16 cellular contexts compared by ENCODE assay signal in the genomic region with DNA sequence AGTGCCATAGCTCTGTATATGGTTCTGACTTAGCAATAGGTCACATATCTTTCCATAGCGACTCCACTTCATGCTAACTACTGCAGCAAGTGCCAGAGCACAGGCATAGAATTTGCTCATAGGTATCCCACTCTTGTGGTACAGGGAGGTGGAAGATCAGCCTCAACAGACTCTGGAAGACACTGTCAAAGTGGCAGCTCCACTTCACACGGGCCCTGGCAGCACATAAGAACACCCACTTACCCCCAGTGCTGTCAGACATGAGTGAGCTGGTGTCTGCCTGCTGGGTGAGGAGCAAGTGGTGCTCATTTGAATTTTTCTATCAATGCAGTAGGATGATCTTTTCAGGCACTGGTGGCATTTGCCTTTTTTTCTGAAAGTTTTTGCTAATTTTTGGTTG. TPM values are rescaled to one million over a fixed set of nuclear protein-coding genes. Genes with fewer than 3 reads are reported as not detected.
A peak's percentile ranks its signal among the peaks of the same experiment; 100 is the strongest.
DNase-seq lines count a peak whose midpoint lies in the region; ATAC-seq and TF ChIP-seq lines count a peak whose summit lies in the region.
"Had no signal": no experiment of that assay in that cellular context is flagged by ENCODE, and none has a peak within 500 bp of the region (broad histone marks: within the 10 kb centered on the region; RNA-seq: fewer than 3 reads in every experiment).

No MANE protein-coding gene starts in this region.

- intact Hi-C loops in CD4-positive, alpha-beta T cell (cut with DNase I, micrococcal nuclease) = no loop called here

- H3K36me3 Mint-ChIP-seq in T-helper 17 cell (ENCODE audit: low read depth) = no peaks in the 10 kb centered on the region
- H3K36me3 Mint-ChIP-seq in natural killer cell treated with Interleukin-12 subunit alpha and Interleukin-12 subunit beta and Interleukin-15 and Interleukin-18, amount 100 ng/mL, for 72 hours = peaks cover 7% of the 10 kb centered on the region
- H3K36me3 Mint-ChIP-seq in CD4-positive, alpha-beta T cell (ENCODE audit: low read depth) = peaks cover 19% of the 10 kb centered on the region

- peak; percentile 29 for ATAC-seq in stimulated activated naive CD8-positive, alpha-beta T cell treated with anti-CD3 and anti-CD28 coated beads, Interleukin-15, Interleukin-2, amounts not matched to agents 100 U/mL and 50 U/mL, for 24 hours
- ATAC-seq in stimulated activated naive CD8-positive, alpha-beta T cell treated with anti-CD3 and anti-CD28 coated beads, Interleukin-15, amount 100 ng/mL, for 72 hours = no peak
- peak; percentile 36 for ATAC-seq in T-helper 17 cell
- ATAC-seq in natural killer cell treated with Interleukin-12 subunit alpha and Interleukin-12 subunit beta and Interleukin-15 and Interleukin-18, amount 100 ng/mL, for 72 hours = no peak
- no peak for ATAC-seq in CD4-positive, alpha-beta T cell (ENCODE audit: poor library complexity)

- H3K9me3 Mint-ChIP-seq in stimulated activated naive CD8-positive, alpha-beta T cell treated with anti-CD3 and anti-CD28 coated beads, Interleukin-15, amount 100 ng/mL, for 72 hours = no peaks in the 10 kb centered on the region
- H3K9me3 Mint-ChIP-seq in natural killer cell treated with Interleukin-12 subunit alpha and Interleukin-12 subunit beta and Interleukin-15 and Interleukin-18, amount 100 ng/mL, for 72 hours = no peaks in the 10 kb centered on the region
- no peaks in the 10 kb centered on the region for H3K9me3 Mint-ChIP-seq in CD4-positive, alpha-beta T cell
- H3K9me3 Mint-ChIP-seq: central memory CD8-positive, alpha-beta T cell had no signal

- no peak overlapping the region for H3K27ac ChIP-seq in CD4-positive, alpha-beta T cell (ENCODE audit: low read depth, low read length)
- H3K27ac ChIP-seq: esophagus squamous epithelium, neutrophil, transverse colon had no signal

- H3K27ac Mint-ChIP-seq in stimulated activated naive CD8-positive, alpha-beta T cell treated with anti-CD3 and anti-CD28 coated beads, Interleukin-15, amount 100 ng/mL, for 72 hours = no peak overlapping the region
- no peak overlapping the region for H3K27ac Mint-ChIP-seq in T-helper 17 cell
- no peak overlapping the region for H3K27ac Mint-ChIP-seq in natural killer cell treated with Interleukin-12 subunit alpha and Interleukin-12 subunit beta and Interleukin-15 and Interleukin-18, amount 100 ng/mL, for 72 hours
- no peak overlapping the region for H3K27ac Mint-ChIP-seq in CD4-positive, alpha-beta T cell

- CTCF ChIA-PET in CD4-positive, alpha-beta T cell (lab: Charles Lee) = interaction anchor here (1.1 kb wide), 1 partner anchor 22 kb away, joined by 3 read pairs; no protein-coding TSS in a partner anchor

- H3K4me3 Mint-ChIP-seq in stimulated activated naive CD8-positive, alpha-beta T cell treated with anti-CD3 and anti-CD28 coated beads, Interleukin-15, amount 100 ng/mL, for 72 hours = no peak overlapping the region
- no peak overlapping the region for H3K4me3 Mint-ChIP-seq in T-helper 17 cell
- H3K4me3 Mint-ChIP-seq in natural killer cell treated with Interleukin-12 subunit alpha and Interleukin-12 subunit beta and Interleukin-15 and Interleukin-18, amount 100 ng/mL, for 72 hours = no peak overlapping the region
- no peak overlapping the region for H3K4me3 Mint-ChIP-seq in CD4-positive, alpha-beta T cell
- H3K4me3 Mint-ChIP-seq: central memory CD8-positive, alpha-beta T cell had no signal

- peaks cover 36% of the 10 kb centered on the region for H3K27me3 Mint-ChIP-seq in stimulated activated naive CD8-positive, alpha-beta T cell treated with anti-CD3 and anti-CD28 coated beads, Interleukin-15, amount 100 ng/mL, for 72 hours
- H3K27me3 Mint-ChIP-seq in T-helper 17 cell = peaks cover 7% of the 10 kb centered on the region
- H3K27me3 Mint-ChIP-seq in natural killer cell treated with Interleukin-12 subunit alpha and Interleukin-12 subunit beta and Interleukin-15 and Interleukin-18, amount 100 ng/mL, for 72 hours = peaks cover 6 to 11% of the 10 kb centered on the region in 2 donors
- no peaks in the 10 kb centered on the region for H3K27me3 Mint-ChIP-seq in CD4-positive, alpha-beta T cell

- POLR2A ChIA-PET in CD4-positive, alpha-beta T cell (lab: Charles Lee) = no interaction called here

- TF ChIP-seq CTCF in CD4-positive, alpha-beta T cell (IDR thresholded peaks at IDR 0.05) = no peak

- no peaks in the 10 kb centered on the region for H3K27me3 ChIP-seq in CD4-positive, alpha-beta T cell (ENCODE audit: control insufficient read depth, insufficient read depth, low read length)
- H3K27me3 ChIP-seq: esophagus squamous epithelium, transverse colon had no signal

- DNase-seq in stimulated activated naive CD8-positive, alpha-beta T cell treated with anti-CD3 and anti-CD28 coated beads, Interleukin-15, Interleukin-2, amounts not matched to agents 100 U/mL and 50 U/mL, for 24 hours = no peak
- DNase-seq in stimulated activated naive CD8-positive, alpha-beta T cell treated with anti-CD3 and anti-CD28 coated beads, Interleukin-15, amount 100 ng/mL, for 72 hours = no peak
- no peak for DNase-seq in T-helper 17 cell
- peak; percentile 45 for DNase-seq in germinal center (ENCODE audit: low spot score)
- DNase-seq in ureter (ENCODE audit: low spot score) = peak; percentile 29
- DNase-seq in natural killer cell treated with Interleukin-12 subunit alpha and Interleukin-12 subunit beta and Interleukin-15 and Interleukin-18, amount 100 ng/mL, for 72 hours (ENCODE audit: low spot score) = no peak
- DNase-seq in CD4-positive, alpha-beta T cell = no peak
- no peak for DNase-seq in epidermal melanocyte (ENCODE audit: insufficient read length, low spot score)
- DNase-seq: AML-193, esophagus squamous epithelium, NCI-H146, NCI-H748 treated with DMSO at 0.1 percent for 48 hours had no signal

- H3K4me1 Mint-ChIP-seq in stimulated activated naive CD8-positive, alpha-beta T cell treated with anti-CD3 and anti-CD28 coated beads, Interleukin-15, amount 100 ng/mL, for 72 hours = peaks cover 32% of the 10 kb centered on the region
- peaks cover 7% of the 10 kb centered on the region for H3K4me1 Mint-ChIP-seq in T-helper 17 cell
- peaks cover 18 to 20% of the 10 kb centered on the region in 2 donors for H3K4me1 Mint-ChIP-seq in natural killer cell treated with Interleukin-12 subunit alpha and Interleukin-12 subunit beta and Interleukin-15 and Interleukin-18, amount 100 ng/mL, for 72 hours (ENCODE audit: low read depth in 2 of 2)
- H3K4me1 Mint-ChIP-seq in CD4-positive, alpha-beta T cell (ENCODE audit: low read depth) = no peaks in the 10 kb centered on the region

- H3K9me3 ChIP-seq in T-helper 17 cell (ENCODE audit: control insufficient read depth, low read length, poor library complexity, severe bottlenecking) = no peaks in the 10 kb centered on the region
- H3K9me3 ChIP-seq in CD4-positive, alpha-beta T cell (ENCODE audit: control insufficient read depth, low read length) = no peaks in the 10 kb centered on the region
- H3K9me3 ChIP-seq: esophagus squamous epithelium, mucosa of descending colon, neutrophil, transverse colon had no signal

RNA-seq across cellular contexts. Expression of a gene that starts 48.6 kb away (rescaled TPM):
- total RNA-seq in T-helper 17 cell (10 to 100 TPM; 29.5 to 47.2 TPM), ureter (18.3 TPM)
- total RNA-seq in natural killer cell treated with Interleukin-12 subunit alpha and Interleukin-12 subunit beta and Interleukin-15 and Interleukin-18, amount 100 ng/mL, for 72 hours = 10 to 100 TPM; 19.2 to 26.6 TPM
- total RNA-seq in CD4-positive, alpha-beta T cell = 10 to 100 TPM; 48.6 to 50.1 TPM

Comparison
In these comparisons a context has a peak if more than half of its experiments do, and no peak if none do; other contexts are left out.
1. ATAC-seq: peak in stimulated activated naive CD8-positive, alpha-beta T cell treated with anti-CD3 and anti-CD28 coated beads, Interleukin-15, Interleukin-2, amounts not matched to agents 100 U/mL and 50 U/mL, for 24 hours (single experiment) and T-helper 17 cell (single experiment); none in stimulated activated naive CD8-positive, alpha-beta T cell treated with anti-CD3 and anti-CD28 coated beads, Interleukin-15, amount 100 ng/mL, for 72 hours (single experiment), natural killer cell treated with Interleukin-12 subunit alpha and Interleukin-12 subunit beta and Interleukin-15 and Interleukin-18, amount 100 ng/mL, for 72 hours (0 of 2) and CD4-positive, alpha-beta T cell (single experiment).
2. DNase-seq: peak in germinal center (single experiment) and ureter (single experiment); none in stimulated activated naive CD8-positive, alpha-beta T cell treated with anti-CD3 and anti-CD28 coated beads, Interleukin-15, Interleukin-2, amounts not matched to agents 100 U/mL and 50 U/mL, for 24 hours (single experiment), stimulated activated naive CD8-positive, alpha-beta T cell treated with anti-CD3 and anti-CD28 coated beads, Interleukin-15, amount 100 ng/mL, for 72 hours (0 of 2), T-helper 17 cell (0 of 3), natural killer cell treated with Interleukin-12 subunit alpha and Interleukin-12 subunit beta and Interleukin-15 and Interleukin-18, amount 100 ng/mL, for 72 hours (single experiment), CD4-positive, alpha-beta T cell (0 of 10) and epidermal melanocyte (single experiment).